ENCODE assay signal across 17 cellular contexts in genomic region chr11:14873632-14874031, GRCh38.
"Had no signal": no experiment of that assay in that cellular context is flagged by ENCODE, and none has a peak within 500 bp of the region (broad histone marks: within the 10 kb centered on the region; RNA-seq: fewer than 3 reads in every experiment).

No MANE protein-coding gene starts in this region.

- H3K4me1 Mint-ChIP-seq: immature natural killer cell, nephron progenitor cell had no signal

- H3K4me3 Mint-ChIP-seq: immature natural killer cell, nephron progenitor cell had no signal

- H3K4me1 ChIP-seq: gastroesophageal sphincter, left ventricle myocardium inferior, lower lobe of right lung, right atrium auricular region, stomach had no signal

- H3K4me3 ChIP-seq: coronary artery, gastroesophageal sphincter, left ventricle myocardium inferior, lower lobe of right lung, right atrium auricular region, sigmoid colon, skin epidermis, stomach had no signal

- H3K9me3 ChIP-seq: gastroesophageal sphincter, left ventricle myocardium inferior, lower lobe of right lung, right atrium auricular region, sigmoid colon, stomach had no signal

- H3K9me3 Mint-ChIP-seq: immature natural killer cell, nephron progenitor cell had no signal

- DNase-seq: effector CD8-positive, alpha-beta T cell; immature natural killer cell; left ventricle myocardium inferior; lower lobe of right lung; mesenchymal stem cell; midbrain; nephron progenitor cell; posterior cingulate gyrus; sigmoid colon; stimulated activated CD4-positive, alpha-beta T cell treated with anti-CD3 and anti-CD28 coated beads, Interleukin-12 subunit alpha, Interleukin-12 subunit beta, amount 100 ng/mL, for 4 hours; stimulated activated naive CD4-positive, alpha-beta T cell; stomach; trophoblast cell had no signal

- H3K27ac Mint-ChIP-seq: nephron progenitor cell had no signal

- H3K27ac ChIP-seq: coronary artery, gastroesophageal sphincter, left ventricle myocardium inferior, lower lobe of right lung, right atrium auricular region, sigmoid colon, skin epidermis, stomach had no signal
